ENCODE assay signal across 1 cellular context in genomic region chr2:127503491-127503890, GRCh38.
TF ChIP-seq lines count a peak whose summit lies in the region.

No MANE protein-coding gene starts in this region.

TF ChIP-seq in HepG2, 621 proteins besides CTCF, POLR2A, EP300 and RAD21:
- TF ChIP-seq RORA (CRISPR knock-in tag; IDR thresholded peaks at IDR 0.05) = no peak
- TF ChIP-seq SMAD9 (CRISPR knock-in tag; IDR thresholded peaks at IDR 0.05) = no peak
- TF ChIP-seq ZNF256 (CRISPR knock-in tag; conservative IDR thresholded peaks at IDR 0.05) = no peak
- TF ChIP-seq MAFF (IDR thresholded peaks at IDR 0.05; ENCODE audit: low read depth, low read length) = no peak
- TF ChIP-seq ZNF749 (CRISPR knock-in tag; IDR thresholded peaks at IDR 0.05; ENCODE audit: borderline replicate concordance) = no peak
- no peak for TF ChIP-seq WIZ (CRISPR knock-in tag; IDR thresholded peaks at IDR 0.05)
- TF ChIP-seq, protein P1, sequence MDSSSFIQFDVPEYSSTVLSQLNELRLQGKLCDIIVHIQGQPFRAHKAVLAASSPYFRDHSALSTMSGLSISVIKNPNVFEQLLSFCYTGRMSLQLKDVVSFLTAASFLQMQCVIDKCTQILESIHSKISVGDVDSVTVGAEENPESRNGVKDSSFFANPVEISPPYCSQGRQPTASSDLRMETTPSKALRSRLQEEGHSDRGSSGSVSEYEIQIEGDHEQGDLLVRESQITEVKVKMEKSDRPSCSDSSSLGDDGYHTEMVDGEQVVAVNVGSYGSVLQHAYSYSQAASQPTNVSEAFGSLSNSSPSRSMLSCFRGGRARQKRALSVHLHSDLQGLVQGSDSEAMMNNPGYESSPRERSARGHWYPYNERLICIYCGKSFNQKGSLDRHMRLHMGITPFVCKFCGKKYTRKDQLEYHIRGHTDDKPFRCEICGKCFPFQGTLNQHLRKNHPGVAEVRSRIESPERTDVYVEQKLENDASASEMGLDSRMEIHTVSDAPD (CRISPR knock-in tag; IDR thresholded peaks at IDR 0.05) = no peak
- no peak for TF ChIP-seq ZNF207 (IDR thresholded peaks at IDR 0.05; ENCODE audit: borderline replicate concordance)
- no peak for TF ChIP-seq SOX6 (IDR thresholded peaks at IDR 0.05)
- TF ChIP-seq SOX6 (CRISPR knock-in tag; IDR thresholded peaks at IDR 0.05) = no peak
- no peak for TF ChIP-seq ZNF773 (CRISPR knock-in tag; IDR thresholded peaks at IDR 0.05; ENCODE audit: borderline replicate concordance)
- TF ChIP-seq PHB2 (IDR thresholded peaks at IDR 0.05; ENCODE audit: partially characterized antibody) = no peak
- no peak for TF ChIP-seq ZNF564 (CRISPR knock-in tag; IDR thresholded peaks at IDR 0.05)
- no peak for TF ChIP-seq SSRP1 (CRISPR knock-in tag; IDR thresholded peaks at IDR 0.05)
- TF ChIP-seq, protein P2, sequence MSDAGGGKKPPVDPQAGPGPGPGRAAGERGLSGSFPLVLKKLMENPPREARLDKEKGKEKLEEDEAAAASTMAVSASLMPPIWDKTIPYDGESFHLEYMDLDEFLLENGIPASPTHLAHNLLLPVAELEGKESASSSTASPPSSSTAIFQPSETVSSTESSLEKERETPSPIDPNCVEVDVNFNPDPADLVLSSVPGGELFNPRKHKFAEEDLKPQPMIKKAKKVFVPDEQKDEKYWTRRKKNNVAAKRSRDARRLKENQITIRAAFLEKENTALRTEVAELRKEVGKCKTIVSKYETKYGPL (CRISPR knock-in tag; IDR thresholded peaks at IDR 0.05) = no peak
- TF ChIP-seq ZNF24 (IDR thresholded peaks at IDR 0.05) = no peak
- TF ChIP-seq RFXAP (CRISPR knock-in tag; IDR thresholded peaks at IDR 0.05; ENCODE audit: borderline replicate concordance) = no peak
- no peak for TF ChIP-seq ZNF318 (CRISPR knock-in tag; IDR thresholded peaks at IDR 0.05)
- TF ChIP-seq HOXA5 (CRISPR knock-in tag; IDR thresholded peaks at IDR 0.05) = no peak
- TF ChIP-seq ZFP36L2 (CRISPR knock-in tag; IDR thresholded peaks at IDR 0.05) = no peak
TF ChIP-seq in HepG2: peak in this region for 0.
